7 cellular contexts compared by ENCODE assay signal in genomic region chr3:32780735-32781210, GRCh38. TPM values are rescaled to one million over a fixed set of nuclear protein-coding genes. Genes with fewer than 3 reads are reported as not detected.
DNase-seq lines count a peak whose midpoint lies in the region; ATAC-seq and TF ChIP-seq lines count a peak whose summit lies in the region.

No MANE protein-coding gene starts in this region.

- no peak overlapping the region for H3K27ac ChIP-seq in neutrophil

- peaks cover 34 to 39% of the 10 kb centered on the region in 2 experiments for H3K4me1 ChIP-seq in neutrophil (ENCODE audit: control insufficient read depth in 1 of 2, insufficient read depth in 1 of 2, low read depth in 1 of 2, low read length in 1 of 2)

- peaks cover 20% of the 10 kb centered on the region for H3K27me3 ChIP-seq in neutrophil

- H3K4me1 Mint-ChIP-seq in activated CD4-positive, alpha-beta memory T cell treated with anti-CD3 and anti-CD28 coated beads, Interleukin-2, amount 10 ng/mL, durations not matched to agents 7 days and 5 days: peaks cover 4% of the 10 kb centered on the region

- CTCF ChIA-PET in activated CD4-positive, alpha-beta memory T cell treated with anti-CD3 and anti-CD28 coated beads, Interleukin-2, amount 10 ng/mL, durations not matched to agents 7 days and 5 days (lab: Charles Lee): interaction anchor here (0.6 to 2.1 kb wide), 7 partner anchors 11 to 274 kb away, joined by 3 to 7 read pairs (median 3); no protein-coding TSS in a partner anchor

- DNase-seq in GM10266 (ENCODE audit: extremely low spot score) (peak; percentile 46), HuH-7.5 (ENCODE audit: low spot score) (peak; percentile 65), glomerular visceral epithelial cell (ENCODE audit: extremely low spot score) (peak; percentile 53), NCI-H1092 (lab: John Stamatoyannopoulos, UW) (no peak)
- DNase-seq in activated CD4-positive, alpha-beta memory T cell treated with anti-CD3 and anti-CD28 coated beads, Interleukin-2, amount 10 ng/mL, durations not matched to agents 7 days and 5 days: no peak

- TF ChIP-seq CTCF in GM10266 (IDR thresholded peaks at IDR 0.05; ENCODE audit: control insufficient read depth, insufficient read depth, low read depth, missing control alignments): peak; percentile 2
- no peak for TF ChIP-seq CTCF in neutrophil (IDR thresholded peaks at IDR 0.05)

- H3K4me3 Mint-ChIP-seq in activated CD4-positive, alpha-beta memory T cell treated with anti-CD3 and anti-CD28 coated beads, Interleukin-2, amount 10 ng/mL, durations not matched to agents 7 days and 5 days: peak overlapping the region; percentile 80

- no peak overlapping the region for H3K27ac Mint-ChIP-seq in activated CD4-positive, alpha-beta memory T cell treated with anti-CD3 and anti-CD28 coated beads, Interleukin-2, amount 10 ng/mL, durations not matched to agents 7 days and 5 days

- POLR2A ChIA-PET in activated CD4-positive, alpha-beta memory T cell treated with anti-CD3 and anti-CD28 coated beads, Interleukin-2, amount 10 ng/mL, durations not matched to agents 7 days and 5 days (lab: Charles Lee): no interaction called here

- peak; percentile 46 for ATAC-seq in GM21529 (IDR thresholded peaks at IDR 0.05; ENCODE audit: unreplicated experiment)

- peaks cover 5% of the 10 kb centered on the region for H3K36me3 Mint-ChIP-seq in activated CD4-positive, alpha-beta memory T cell treated with anti-CD3 and anti-CD28 coated beads, Interleukin-2, amount 10 ng/mL, durations not matched to agents 7 days and 5 days (ENCODE audit: low read depth)

- H3K4me3 ChIP-seq in neutrophil (ENCODE audit: low read depth in 1 of 2, low read length in 1 of 2): peak overlapping the region; percentile 63 to 72

- peaks cover 8% of the 10 kb centered on the region for H3K27me3 Mint-ChIP-seq in activated CD4-positive, alpha-beta memory T cell treated with anti-CD3 and anti-CD28 coated beads, Interleukin-2, amount 10 ng/mL, durations not matched to agents 7 days and 5 days

- H3K9me3 ChIP-seq in neutrophil: no peaks in the 10 kb centered on the region

- peaks cover 2% of the 10 kb centered on the region for H3K36me3 ChIP-seq in neutrophil

- no peaks in the 10 kb centered on the region for H3K9me3 Mint-ChIP-seq in activated CD4-positive, alpha-beta memory T cell treated with anti-CD3 and anti-CD28 coated beads, Interleukin-2, amount 10 ng/mL, durations not matched to agents 7 days and 5 days

RNA-seq across cellular contexts. Expression of gene TRIM71, which starts 37.0 kb away (rescaled TPM):
- not detected for total RNA-seq in activated CD4-positive, alpha-beta memory T cell treated with anti-CD3 and anti-CD28 coated beads, Interleukin-2, amount 10 ng/mL, durations not matched to agents 7 days and 5 days

Comparison
In these comparisons a context has a peak if more than half of its experiments do, and no peak if none do; other contexts are left out.
1. DNase-seq: peak in GM10266 (single experiment), HuH-7.5 (single experiment) and glomerular visceral epithelial cell (single experiment); none in activated CD4-positive, alpha-beta memory T cell treated with anti-CD3 and anti-CD28 coated beads, Interleukin-2, amount 10 ng/mL, durations not matched to agents 7 days and 5 days (single experiment) and NCI-H1092 (single experiment).